18 cellular contexts compared by ENCODE assay signal in the genomic region with DNA sequence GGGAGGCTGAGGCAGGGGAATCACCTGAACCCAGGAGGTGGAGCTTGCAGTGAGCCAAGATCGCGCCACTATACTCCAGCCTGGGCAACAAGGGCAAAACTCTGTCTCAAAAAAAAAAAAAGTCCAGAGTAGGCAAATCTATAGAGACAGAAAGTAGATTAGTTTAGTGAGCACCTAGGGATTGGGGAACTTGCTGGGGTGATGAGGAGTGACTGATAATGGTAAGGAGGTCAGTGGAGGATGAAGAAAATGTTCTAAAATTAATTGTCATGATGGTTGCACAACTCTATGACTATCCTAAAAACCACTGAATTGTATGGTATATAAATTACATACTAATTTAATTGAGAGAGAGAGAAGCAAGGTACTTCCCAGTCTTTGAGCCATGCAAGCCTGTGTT. TPM values are rescaled to one million over a fixed set of nuclear protein-coding genes. Genes with fewer than 3 reads are reported as not detected.
DNase-seq lines count a peak whose midpoint lies in the region; ATAC-seq and TF ChIP-seq lines count a peak whose summit lies in the region.
"Had no signal": no experiment of that assay in that cellular context is flagged by ENCODE, and none has a peak within 500 bp of the region (broad histone marks: within the 10 kb centered on the region; RNA-seq: fewer than 3 reads in every experiment).

No MANE protein-coding gene starts in this region.

- H3K9me3 Mint-ChIP-seq in activated B cell treated with CpG ODN at 0.5 μM for 24 hours, result peaks cover 2% of the 10 kb centered on the region
- H3K9me3 Mint-ChIP-seq in stimulated activated naive B cell treated with anti-CD40 and anti-IgM and Interleukin-4, amounts not matched to agents 10 μg/mL and 1 μg/mL and 100 μg/mL, for 72 hours, result peaks cover 0 to 6% of the 10 kb centered on the region in 2 donors
- H3K9me3 Mint-ChIP-seq: HFFc6 had no signal

- ATAC-seq in GM18858 (IDR thresholded peaks at IDR 0.05; ENCODE audit: unreplicated experiment), result peak; percentile 60
- peak; percentile 81 for ATAC-seq in HG02610 (IDR thresholded peaks at IDR 0.05; ENCODE audit: unreplicated experiment)
- ATAC-seq in activated B cell treated with CpG ODN at 0.5 μM for 24 hours (ENCODE audit: low read depth), result peak; percentile 45
- peak; percentile 87 to 94 for ATAC-seq in stimulated activated naive B cell treated with anti-CD40 and anti-IgM and Interleukin-4, amounts not matched to agents 10 μg/mL and 1 μg/mL and 100 μg/mL, for 72 hours (replicated peaks)
- no peak for ATAC-seq in GM19023 (IDR thresholded peaks at IDR 0.05; ENCODE audit: unreplicated experiment)
- ATAC-seq in GM18867 (IDR thresholded peaks at IDR 0.05; ENCODE audit: unreplicated experiment), result no peak
- ATAC-seq: GM23338, HCT116 had no signal

- POLR2A ChIA-PET in activated B cell treated with CpG ODN at 0.5 μM for 24 hours (lab: Charles Lee), result interaction anchor here (0.7 kb wide), 1 partner anchor 318 kb away, joined by 5 read pairs; no protein-coding TSS in a partner anchor

- H3K36me3 Mint-ChIP-seq in activated B cell treated with CpG ODN at 0.5 μM for 24 hours (ENCODE audit: low read depth), result no peaks in the 10 kb centered on the region
- H3K36me3 Mint-ChIP-seq in stimulated activated naive B cell treated with anti-CD40 and anti-IgM and Interleukin-4, amounts not matched to agents 10 μg/mL and 1 μg/mL and 100 μg/mL, for 72 hours, result no peaks in the 10 kb centered on the region
- H3K36me3 Mint-ChIP-seq: CD14-positive monocyte had no signal

- H3K27ac Mint-ChIP-seq in activated B cell treated with CpG ODN at 0.5 μM for 24 hours, result no peak overlapping the region
- H3K27ac Mint-ChIP-seq in stimulated activated naive B cell treated with anti-CD40 and anti-IgM and Interleukin-4, amounts not matched to agents 10 μg/mL and 1 μg/mL and 100 μg/mL, for 72 hours, result no peak overlapping the region
- H3K27ac Mint-ChIP-seq: CD14-positive monocyte; CD4-positive, alpha-beta memory T cell; GM23338; HFFc6 had no signal

- intact Hi-C loops in activated B cell treated with CpG ODN at 0.5 μM for 24 hours (cut with micrococcal nuclease), result no loop called here

- peaks cover 2% of the 10 kb centered on the region for H3K4me1 Mint-ChIP-seq in activated B cell treated with CpG ODN at 0.5 μM for 24 hours
- H3K4me1 Mint-ChIP-seq in stimulated activated naive B cell treated with anti-CD40 and anti-IgM and Interleukin-4, amounts not matched to agents 10 μg/mL and 1 μg/mL and 100 μg/mL, for 72 hours, result no peaks in the 10 kb centered on the region
- H3K4me1 Mint-ChIP-seq: CD14-positive monocyte; CD4-positive, alpha-beta memory T cell had no signal

- H3K4me3 Mint-ChIP-seq in activated B cell treated with CpG ODN at 0.5 μM for 24 hours, result no peak overlapping the region
- no peak overlapping the region for H3K4me3 Mint-ChIP-seq in stimulated activated naive B cell treated with anti-CD40 and anti-IgM and Interleukin-4, amounts not matched to agents 10 μg/mL and 1 μg/mL and 100 μg/mL, for 72 hours
- H3K4me3 Mint-ChIP-seq: CD14-positive monocyte; CD4-positive, alpha-beta memory T cell; GM23338; HFFc6 had no signal

- no peak for TF ChIP-seq CTCF in activated B cell treated with CpG ODN at 0.5 μM for 24 hours (IDR thresholded peaks at IDR 0.05)

- CTCF ChIA-PET in activated B cell treated with CpG ODN at 0.5 μM for 24 hours (lab: Charles Lee), result no interaction called here

- DNase-seq in activated B cell treated with CpG ODN at 0.5 μM for 24 hours, result no peak
- no peak for DNase-seq in stimulated activated naive B cell treated with anti-CD40 and anti-IgM and Interleukin-4, amounts not matched to agents 10 μg/mL and 1 μg/mL and 100 μg/mL, for 72 hours
- DNase-seq in dermis blood vessel endothelial cell, result no peak
- DNase-seq: 8988T; CD4-positive, alpha-beta memory T cell; DMS153; DMS79 treated with DMSO at 0.1 percent for 48 hours; GF-D8; HFFc6 had no signal

- H3K27me3 Mint-ChIP-seq in activated B cell treated with CpG ODN at 0.5 μM for 24 hours, result peaks cover 2% of the 10 kb centered on the region
- H3K27me3 Mint-ChIP-seq in stimulated activated naive B cell treated with anti-CD40 and anti-IgM and Interleukin-4, amounts not matched to agents 10 μg/mL and 1 μg/mL and 100 μg/mL, for 72 hours, result peaks cover 20 to 38% of the 10 kb centered on the region in 2 donors

RNA-seq across cellular contexts. Expression of a gene that starts 27.8 kb away (rescaled TPM):
- total RNA-seq in activated B cell treated with CpG ODN at 0.5 μM for 24 hours (not detected in 2 replicates), dermis blood vessel endothelial cell (not detected in 2 replicates)
- total RNA-seq: A673; CD4-positive, alpha-beta memory T cell; GM23338; HFFc6; HT1080 had no signal

Comparison
In these comparisons a context has a peak if more than half of its experiments do, and no peak if none do; other contexts are left out.
1. ATAC-seq: peak in GM18858 (single experiment), HG02610 (single experiment), activated B cell treated with CpG ODN at 0.5 μM for 24 hours (single experiment) and stimulated activated naive B cell treated with anti-CD40 and anti-IgM and Interleukin-4, amounts not matched to agents 10 μg/mL and 1 μg/mL and 100 μg/mL, for 72 hours (2 of 2); none in GM19023 (single experiment) and GM18867 (single experiment).